15 cellular contexts compared by ENCODE assay signal in the genomic region with DNA sequence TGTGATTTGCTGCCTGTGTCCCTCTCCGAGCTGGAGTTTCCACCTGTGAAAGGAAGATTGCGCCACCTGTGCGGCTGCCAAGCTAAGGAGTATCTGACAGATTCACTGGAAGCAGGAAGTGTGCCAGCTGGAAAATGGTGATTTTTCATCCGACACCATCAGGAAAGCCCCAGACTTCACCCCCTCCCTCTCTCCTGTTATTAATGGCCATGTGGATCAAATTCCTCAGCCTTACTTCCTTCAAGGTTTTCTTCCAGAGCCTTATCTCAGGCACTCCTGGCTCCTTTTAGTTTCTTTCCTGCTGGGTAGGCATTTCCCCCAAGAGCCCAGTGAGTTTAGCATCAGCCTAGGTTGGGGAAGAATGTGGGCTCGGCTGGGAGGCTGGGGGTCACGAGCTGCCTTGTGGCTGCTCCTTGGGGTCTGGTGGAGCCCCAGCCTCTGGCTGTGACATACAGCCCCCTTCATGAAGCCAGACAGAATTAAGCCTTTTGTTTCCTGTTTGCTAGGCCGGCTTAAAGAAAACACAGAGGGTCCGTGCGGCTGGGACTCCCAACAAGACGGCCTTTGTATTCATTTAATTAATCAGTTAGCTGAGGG. TPM values are rescaled to one million over a fixed set of nuclear protein-coding genes. Genes with fewer than 3 reads are reported as not detected.
DNase-seq lines count a peak whose midpoint lies in the region; ATAC-seq, FAIRE-seq and TF ChIP-seq lines count a peak whose summit lies in the region.
"Had no signal": no experiment of that assay in that cellular context is flagged by ENCODE, and none has a peak within 500 bp of the region (broad histone marks: within the 10 kb centered on the region; RNA-seq: fewer than 3 reads in every experiment).

No MANE protein-coding gene starts in this region.

- FAIRE-seq in pancreas (lab: Jason Lieb, UNC): no peak
- FAIRE-seq: K562 had no signal

- H3K4me1 Mint-ChIP-seq in Calu3 (ENCODE audit: low read depth, unreplicated experiment): no peaks in the 10 kb centered on the region

- intact Hi-C loops in Calu3 (cut with micrococcal nuclease; ENCODE audit: unreplicated experiment): no loop called here
- intact Hi-C loops in PC-9 (cut with micrococcal nuclease; ENCODE audit: unreplicated experiment): no loop called here
- intact Hi-C loops in pancreas (cut with DNase I): no loop called here
- intact Hi-C loops in mucosa of descending colon (cut with DNase I, micrococcal nuclease): no loop called here

- H3K36me3 Mint-ChIP-seq in Calu3 (ENCODE audit: insufficient read depth, unreplicated experiment): no peaks in the 10 kb centered on the region

- peak overlapping the region; percentile 15 for H3K4me2 ChIP-seq in PC-9

- H3K4me3 Mint-ChIP-seq in Calu3 (ENCODE audit: low read depth, unreplicated experiment): no peak overlapping the region

- 36 to 37% methylated on average over 10 of the region's 10 CpGs for WGBS in pancreas, 2 donors

- no peak overlapping the region for H3K4me3 ChIP-seq in PC-9
- H3K4me3 ChIP-seq in pancreas: no peak overlapping the region
- no peak overlapping the region for H3K4me3 ChIP-seq in mucosa of descending colon
- H3K4me3 ChIP-seq: cardiac muscle cell, K562 had no signal

- no peaks in the 10 kb centered on the region for H3F3A ChIP-seq in PC-9 (ENCODE audit: insufficient read depth, low read depth)

- no peaks in the 10 kb centered on the region for H3K9me3 Mint-ChIP-seq in Calu3 (ENCODE audit: low read depth, unreplicated experiment)

- no peak overlapping the region for H2AFZ ChIP-seq in PC-9

- peaks cover 33% of the 10 kb centered on the region for H3K27me3 Mint-ChIP-seq in Calu3 (ENCODE audit: unreplicated experiment)

- H3K36me3 ChIP-seq in PC-9 (ENCODE audit: low read depth) (no peaks in the 10 kb centered on the region), pancreas (no peaks in the 10 kb centered on the region), mucosa of descending colon (ENCODE audit: low read depth) (no peaks in the 10 kb centered on the region)
- H3K36me3 ChIP-seq: cardiac muscle cell had no signal

- TF ChIP-seq CTCF in Calu3 (IDR thresholded peaks at IDR 0.05; ENCODE audit: unreplicated experiment) (no peak), PC-9 (conservative IDR thresholded peaks at IDR 0.05) (no peak), foreskin keratinocyte (conservative IDR thresholded peaks at IDR 0.05) (no peak), pancreas (IDR thresholded peaks at IDR 0.05) (no peak), mucosa of descending colon (IDR thresholded peaks at IDR 0.05) (no peak)

- H3K27ac Mint-ChIP-seq in Calu3 (ENCODE audit: unreplicated experiment): no peak overlapping the region

- POLR2A ChIA-PET in PC-9 (lab: Charles Lee; ENCODE audit: unreplicated experiment): no interaction called here

- H3K9me3 ChIP-seq in PC-9 (ENCODE audit: insufficient read depth, low read depth) (no peaks in the 10 kb centered on the region), pancreas (no peaks in the 10 kb centered on the region), mucosa of descending colon (no peaks in the 10 kb centered on the region)

- ATAC-seq in foreskin keratinocyte: peak; percentile 29
- peak; percentile 87 to 89 (median 88) for ATAC-seq in pancreas
- ATAC-seq in mucosa of descending colon: no peak
- no peak for ATAC-seq in GM18858 (IDR thresholded peaks at IDR 0.05; ENCODE audit: unreplicated experiment)
- ATAC-seq: esophagus mucosa, K562 had no signal

- DNase-seq in Calu3: peak; percentile 20
- DNase-seq in PC-9: peak in 1 of 2 experiments; percentile 57
- DNase-seq in foreskin keratinocyte: peak in 1 of 2 donors; percentile 10
- peak; percentile 76 to 88 (median 82) for DNase-seq in pancreas
- DNase-seq in mucosa of descending colon: no peak
- DNase-seq in activated CD4-positive, alpha-beta T cell treated with anti-CD3 and anti-CD28 coated beads, Interleukin-2, amount 50 U/mL, for 4 hours: no peak
- DNase-seq in NCI-H1417 treated with DMSO at 0.1 percent for 48 hours (lab: John Stamatoyannopoulos, UW): no peak
- DNase-seq: EL; NCI-H187; stimulated activated CD8-positive, alpha-beta memory T cell treated with anti-CD3 and anti-CD28 coated beads, Interleukin-4, amount 100 ng/mL, for 48 hours; T-helper 1 cell had no signal

- no peaks in the 10 kb centered on the region for H3K9me2 ChIP-seq in PC-9 (ENCODE audit: insufficient read depth)

- no peaks in the 10 kb centered on the region for H4K20me1 ChIP-seq in PC-9 (ENCODE audit: insufficient read depth)

- H3K27me3 ChIP-seq in PC-9 (ENCODE audit: insufficient read depth, low read depth) (peaks cover 8% of the 10 kb centered on the region; the same call in 1 of the 2 replicates), foreskin keratinocyte (peaks cover 4% of the 10 kb centered on the region), pancreas (no peaks in the 10 kb centered on the region)
- H3K27me3 ChIP-seq: cardiac muscle cell had no signal

- H3K79me2 ChIP-seq in PC-9 (ENCODE audit: low read depth): no peaks in the 10 kb centered on the region

- CTCF ChIA-PET in Calu3 (lab: Charles Lee): interaction anchor here (1.6 kb wide), 1 partner anchor 27 kb away, joined by 4 read pairs; no protein-coding TSS in a partner anchor
- CTCF ChIA-PET in PC-9 (lab: Charles Lee): no interaction called here

- H3K27ac ChIP-seq in PC-9: no peak overlapping the region
- H3K27ac ChIP-seq in foreskin keratinocyte: no peak overlapping the region
- peak overlapping the region; percentile 41 to 79 (median 70) for H3K27ac ChIP-seq in pancreas
- H3K27ac ChIP-seq: cardiac muscle cell had no signal

- BruUV-seq in Calu3 (replicated peaks; lab: Mats Ljungman, UMichigan): no TSS peak
- BruUV-seq in PC-9 (replicated peaks; lab: Mats Ljungman, UMichigan): no TSS peak

- H3K4me1 ChIP-seq in PC-9 (replicated peaks; ENCODE audit: insufficient read depth): no peaks in the 10 kb centered on the region
- H3K4me1 ChIP-seq in foreskin keratinocyte: no peaks in the 10 kb centered on the region
- H3K4me1 ChIP-seq in pancreas: peaks cover 3 to 7% (median 7%) of the 10 kb centered on the region in 3 donors
- no peaks in the 10 kb centered on the region for H3K4me1 ChIP-seq in mucosa of descending colon (ENCODE audit: low read depth)

RNA-seq across cellular contexts. Expression of gene PKNOX2, which starts 37.1 kb away (rescaled TPM):
- not detected in 2 replicates for total RNA-seq in Calu3 (2022)
- not detected in 2 replicates for total RNA-seq in PC-9 (2021)
- total RNA-seq in foreskin keratinocyte: 0.04 and 0.10 TPM in 2 replicates
- polyA plus RNA-seq in foreskin keratinocyte: 0.03 and 0.04 TPM in 2 replicates
- total RNA-seq in pancreas: 1 to 10 TPM; 4.3 to 8.1 (median 5.9) TPM
- 1 to 10 TPM; 3.4 to 6.4 TPM for polyA plus RNA-seq in pancreas
- total RNA-seq in mucosa of descending colon: 1 to 10 TPM; 1.5 to 4.0 (median 1.9) TPM
- total RNA-seq: K562 had no signal
- polyA plus RNA-seq: K562 had no signal

Comparison
In these comparisons a context has a peak if more than half of its experiments do, and no peak if none do; other contexts are left out.
1. DNase-seq: peak in Calu3 (single experiment) and pancreas (6 of 6); none in mucosa of descending colon (0 of 3), activated CD4-positive, alpha-beta T cell treated with anti-CD3 and anti-CD28 coated beads, Interleukin-2, amount 50 U/mL, for 4 hours (0 of 2) and NCI-H1417 treated with DMSO at 0.1 percent for 48 hours (single experiment).
2. H3K27ac ChIP-seq: peak in pancreas (4 of 4); none in PC-9 (single experiment) and foreskin keratinocyte (single experiment).
3. ATAC-seq: peak in foreskin keratinocyte (single experiment) and pancreas (4 of 4); none in mucosa of descending colon (single experiment) and GM18858 (single experiment).